In genomic region chr5:40507095-40507494, GRCh38 we compare ENCODE assay signal across 1 cellular context.
TF ChIP-seq lines count a peak whose summit lies in the region.

No MANE protein-coding gene starts in this region.

TF ChIP-seq in IMR-90, 13 proteins besides CTCF, POLR2A, EP300 and RAD21:
- TF ChIP-seq CEBPB (IDR thresholded peaks at IDR 0.05; ENCODE audit: low read depth, low read length) (no peak), SMC3 (IDR thresholded peaks at IDR 0.05; ENCODE audit: low read depth, low read length) (peak; percentile 16; the same call in 1 of the 2 replicates), ELK1 (IDR thresholded peaks at IDR 0.05; ENCODE audit: borderline replicate concordance, low read depth, low read length) (no peak), CHD1 (IDR thresholded peaks at IDR 0.05; ENCODE audit: low read depth, low read length) (no peak), RCOR1 (IDR thresholded peaks at IDR 0.05; ENCODE audit: insufficient replicate concordance, low read length) (no peak), RFX5 (IDR thresholded peaks at IDR 0.05; ENCODE audit: low read depth, low read length) (no peak)
